ENCODE assay signal across 10 cellular contexts in genomic region chr4:1725521-1725920, GRCh38. TPM values are rescaled to one million over a fixed set of nuclear protein-coding genes. Genes with fewer than 3 reads are reported as not detected.
DNase-seq lines count a peak whose midpoint lies in the region; ATAC-seq and TF ChIP-seq lines count a peak whose summit lies in the region.
"Had no signal": no experiment of that assay in that cellular context is flagged by ENCODE, and none has a peak within 500 bp of the region (broad histone marks: within the 10 kb centered on the region; RNA-seq: fewer than 3 reads in every experiment).

No MANE protein-coding gene starts in this region.

- H3K4me3 Mint-ChIP-seq in endodermal cell = no peak overlapping the region
- H3K4me3 Mint-ChIP-seq in stimulated activated naive CD8-positive, alpha-beta T cell treated with anti-CD3 and anti-CD28 coated beads, Interleukin-15, amount 100 ng/mL, for 72 hours = peak overlapping the region in 1 of 2 donors; percentile 9

- H3K9ac ChIP-seq in endodermal cell (ENCODE audit: extremely low read depth, low read length, poor library complexity, severe bottlenecking) = no peak overlapping the region

- peaks cover 19% of the 10 kb centered on the region for H3K4me1 Mint-ChIP-seq in endodermal cell
- peaks cover 81% of the 10 kb centered on the region for H3K4me1 Mint-ChIP-seq in stimulated activated naive CD8-positive, alpha-beta T cell treated with anti-CD3 and anti-CD28 coated beads, Interleukin-15, amount 100 ng/mL, for 72 hours

- no peaks in the 10 kb centered on the region for H3K9me3 Mint-ChIP-seq in endodermal cell
- no peaks in the 10 kb centered on the region for H3K9me3 Mint-ChIP-seq in stimulated activated naive CD8-positive, alpha-beta T cell treated with anti-CD3 and anti-CD28 coated beads, Interleukin-15, amount 100 ng/mL, for 72 hours

- H3K36me3 Mint-ChIP-seq in endodermal cell (ENCODE audit: low read depth) = peaks cover 45% of the 10 kb centered on the region

- H3K27me3 Mint-ChIP-seq in endodermal cell (ENCODE audit: insufficient read depth) = no peaks in the 10 kb centered on the region
- H3K27me3 Mint-ChIP-seq in stimulated activated naive CD8-positive, alpha-beta T cell treated with anti-CD3 and anti-CD28 coated beads, Interleukin-15, amount 100 ng/mL, for 72 hours = no peaks in the 10 kb centered on the region

- intact Hi-C loops in left cardiac atrium (cut with DNase I) = loop anchor here (5.0 to 10.0 kb wide), 3 partner anchors 33 to 371 kb away; no protein-coding TSS in a partner anchor

- no peak overlapping the region for H3K27ac ChIP-seq in right atrium auricular region
- H3K27ac ChIP-seq in VCaP = peak overlapping the region; percentile 45
- H3K27ac ChIP-seq in endodermal cell (ENCODE audit: low read depth, low read length) = no peak overlapping the region
- no peak overlapping the region for H3K27ac ChIP-seq in caudate nucleus (ENCODE audit: low read depth, low read length)
- H3K27ac ChIP-seq: upper lobe of right lung had no signal

- no peaks in the 10 kb centered on the region for H3K27me3 ChIP-seq in right atrium auricular region
- H3K27me3 ChIP-seq in endodermal cell (ENCODE audit: control insufficient read depth, insufficient read depth, low read length, poor library complexity, severe bottlenecking) = no peaks in the 10 kb centered on the region
- H3K27me3 ChIP-seq: upper lobe of right lung had no signal

- H3K4me3 ChIP-seq in right atrium auricular region = no peak overlapping the region
- no peak overlapping the region for H3K4me3 ChIP-seq in endodermal cell (ENCODE audit: low read length)
- H3K4me3 ChIP-seq: lung, upper lobe of right lung had no signal

- H3K4me1 ChIP-seq in right atrium auricular region (peaks cover 0 to 53% of the 10 kb centered on the region in 2 donors), endodermal cell (ENCODE audit: control insufficient read depth, insufficient read depth, low read length) (no peaks in the 10 kb centered on the region)

- TF ChIP-seq CTCF in right atrium auricular region (IDR thresholded peaks at IDR 0.05) = no peak
- no peak for TF ChIP-seq CTCF in VCaP (conservative IDR thresholded peaks at IDR 0.05)
- no peak for TF ChIP-seq CTCF in endodermal cell (conservative IDR thresholded peaks at IDR 0.05)

- H3K36me3 ChIP-seq in right atrium auricular region (no peaks in the 10 kb centered on the region), endodermal cell (ENCODE audit: control insufficient read depth, insufficient read depth, low read length) (peaks cover 65% of the 10 kb centered on the region)
- H3K36me3 ChIP-seq: upper lobe of right lung had no signal

- H3K9me3 ChIP-seq in right atrium auricular region (no peaks in the 10 kb centered on the region), endodermal cell (ENCODE audit: control insufficient read depth, low read length) (no peaks in the 10 kb centered on the region)
- H3K9me3 ChIP-seq: upper lobe of right lung had no signal

- WGBS in endodermal cell (ENCODE audit: insufficient coverage in 1 of 2, insufficient read length in 1 of 2), 2 experiments = 87 to 93% methylated on average over 6 to 10 of the region's 10 CpGs

- H3K27ac Mint-ChIP-seq in endodermal cell = peak overlapping the region; percentile 41
- H3K27ac Mint-ChIP-seq in stimulated activated naive CD8-positive, alpha-beta T cell treated with anti-CD3 and anti-CD28 coated beads, Interleukin-15, amount 100 ng/mL, for 72 hours = peak overlapping the region; percentile 13 to 54

- DNase-seq in left cardiac atrium (peak; percentile 15), right atrium auricular region (ENCODE audit: low spot score) (no peak), endodermal cell (no peak), caudate nucleus (lab: John Stamatoyannopoulos, UW) (no peak)
- no peak for DNase-seq in stimulated activated naive CD8-positive, alpha-beta T cell treated with anti-CD3 and anti-CD28 coated beads, Interleukin-15, amount 100 ng/mL, for 72 hours

- ATAC-seq in left cardiac atrium (no peak), GM21367 (IDR thresholded peaks at IDR 0.05; ENCODE audit: unreplicated experiment) (no peak), HG02852 (IDR thresholded peaks at IDR 0.05; ENCODE audit: unreplicated experiment) (no peak)
- no peak for ATAC-seq in stimulated activated naive CD8-positive, alpha-beta T cell treated with anti-CD3 and anti-CD28 coated beads, Interleukin-15, amount 100 ng/mL, for 72 hours

RNA-seq across cellular contexts. Expression of gene TACC3, which starts 4.2 kb away (rescaled TPM):
- total RNA-seq in left cardiac atrium (1 to 10 TPM; 6.3 to 9.2 TPM), right atrium auricular region (1 to 10 TPM; 3.7 to 5.3 TPM), endodermal cell (100 to 1,000 TPM; 113 to 182 TPM)
- 142 TPM for polyA plus RNA-seq in endodermal cell (2013, experiment 1 of 2)
- 150 TPM for polyA plus RNA-seq in endodermal cell (2013, experiment 2 of 2)

RNA-seq across cellular contexts. Expression of gene TMEM129, which starts 4.4 kb away (rescaled TPM):
- total RNA-seq in left cardiac atrium (10 to 100 TPM; 34.0 to 48.4 TPM), right atrium auricular region (10 to 100 TPM; 59.0 to 75.4 TPM), endodermal cell (10 to 100 TPM; 33.6 to 41.7 TPM)
- polyA plus RNA-seq in endodermal cell (2013, experiment 1 of 2) = 32.2 TPM
- polyA plus RNA-seq in endodermal cell (2013, experiment 2 of 2) = 32.2 TPM

RNA-seq across cellular contexts. Expression of gene SLBP, which starts 13.4 kb away (rescaled TPM):
- 10 to 100 TPM; 15.8 to 18.2 TPM for total RNA-seq in left cardiac atrium
- 10 to 100 TPM; 15.6 to 20.1 TPM for total RNA-seq in right atrium auricular region
- 10 to 100 TPM; 52.1 to 60.7 TPM for total RNA-seq in endodermal cell
- polyA plus RNA-seq in endodermal cell (2013, experiment 1 of 2) = 50.7 TPM
- polyA plus RNA-seq in endodermal cell (2013, experiment 2 of 2) = 48.2 TPM

RNA-seq across cellular contexts. Expression of gene FAM53A, which starts 41.4 kb away (rescaled TPM):
- total RNA-seq in left cardiac atrium (1 to 10 TPM; 1.3 to 1.6 TPM), right atrium auricular region (1 to 10 TPM; 1.0 to 1.9 TPM), endodermal cell (1 to 10 TPM; 3.7 to 4.9 TPM)
- 3.0 TPM for polyA plus RNA-seq in endodermal cell (2013, experiment 1 of 2)
- 3.6 TPM for polyA plus RNA-seq in endodermal cell (2013, experiment 2 of 2)

Comparison
In these comparisons a context has a peak if more than half of its experiments do, and no peak if none do; other contexts are left out.
1. RNA of gene TACC3, which starts 4.2 kb away (total RNA-seq): 113 to 182 TPM in endodermal cell; 6.3 to 9.2 TPM in left cardiac atrium and 3.7 to 5.3 TPM in right atrium auricular region; every median in the first group is over 10 times any median in the second.